Comparison of ENCODE assay signal across 9 cellular contexts in the genomic region with DNA sequence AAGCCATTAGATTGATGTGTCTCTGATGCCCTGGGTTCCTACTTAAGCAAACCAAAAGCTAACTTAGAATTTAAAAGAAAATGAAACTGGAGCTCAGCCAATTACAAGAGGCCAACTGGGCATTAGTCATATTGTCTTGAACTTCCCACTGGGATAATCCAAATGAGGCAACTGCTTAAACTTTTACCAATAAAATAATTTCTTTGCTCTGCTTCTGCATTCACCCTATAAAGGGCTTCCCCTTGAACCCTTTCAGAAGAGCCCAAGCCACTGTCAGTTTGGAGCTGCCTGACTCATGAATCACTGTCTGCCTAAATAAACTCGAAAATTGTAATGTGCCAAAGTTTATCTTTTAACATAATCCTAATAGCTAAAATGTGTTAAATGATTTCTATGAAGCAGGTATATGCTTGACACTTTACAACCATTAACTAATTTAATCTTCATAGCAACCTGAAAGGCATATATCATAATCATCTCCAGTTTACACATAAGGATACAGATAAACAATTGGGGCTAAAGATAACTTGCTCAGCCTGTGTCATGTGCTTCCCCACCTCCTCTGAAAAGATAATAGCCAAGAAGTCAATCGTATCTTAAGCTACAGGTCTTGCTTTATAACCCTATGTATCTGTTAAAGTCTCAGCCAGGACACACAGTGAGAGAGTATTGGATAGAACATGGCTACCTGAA. TPM values are rescaled to one million over a fixed set of nuclear protein-coding genes. Genes with fewer than 3 reads are reported as not detected.
A peak's percentile ranks its signal among the peaks of the same experiment; 100 is the strongest.
DNase-seq lines count a peak whose midpoint lies in the region; ATAC-seq and TF ChIP-seq lines count a peak whose summit lies in the region.
"Had no signal": no experiment of that assay in that cellular context is flagged by ENCODE, and none has a peak within 500 bp of the region (broad histone marks: within the 10 kb centered on the region; RNA-seq: fewer than 3 reads in every experiment).

No MANE protein-coding gene starts in this region.

- no peaks in the 10 kb centered on the region for H3K27me3 Mint-ChIP-seq in stimulated activated naive CD8-positive, alpha-beta T cell treated with anti-CD3 and anti-CD28 coated beads, Interleukin-15, Interleukin-2, amounts not matched to agents 100 ng/mL and 50 ng/mL, for 24 hours

- peak overlapping the region; percentile 95 for H3K27ac Mint-ChIP-seq in stimulated activated naive CD8-positive, alpha-beta T cell treated with anti-CD3 and anti-CD28 coated beads, Interleukin-15, Interleukin-2, amounts not matched to agents 100 ng/mL and 50 ng/mL, for 24 hours

- H3K9me3 Mint-ChIP-seq in stimulated activated naive CD8-positive, alpha-beta T cell treated with anti-CD3 and anti-CD28 coated beads, Interleukin-15, Interleukin-2, amounts not matched to agents 100 ng/mL and 50 ng/mL, for 24 hours, result peaks cover 14% of the 10 kb centered on the region

- H3K4me3 Mint-ChIP-seq in stimulated activated naive CD8-positive, alpha-beta T cell treated with anti-CD3 and anti-CD28 coated beads, Interleukin-15, Interleukin-2, amounts not matched to agents 100 ng/mL and 50 ng/mL, for 24 hours, result peak overlapping the region; percentile 15

- no peak for TF ChIP-seq CTCF in choroid plexus epithelial cell (conservative IDR thresholded peaks at IDR 0.05; ENCODE audit: low read depth, low read length)

- DNase-seq in stimulated activated naive CD8-positive, alpha-beta T cell treated with anti-CD3 and anti-CD28 coated beads, Interleukin-15, Interleukin-2, amounts not matched to agents 100 U/mL and 50 U/mL, for 24 hours, result no peak
- DNase-seq in M059J (ENCODE audit: low read depth) (peak; percentile 89), choroid plexus epithelial cell (ENCODE audit: low read depth) (peak; percentile 83), mucosa of gallbladder (ENCODE audit: low spot score) (no peak), activated gamma-delta T cell treated with Interleukin-2 at 50 U/mL for 16 hours (no peak), SK-N-DZ (ENCODE audit: low spot score) (no peak)

- peaks cover 20% of the 10 kb centered on the region for H3K4me1 Mint-ChIP-seq in stimulated activated naive CD8-positive, alpha-beta T cell treated with anti-CD3 and anti-CD28 coated beads, Interleukin-15, Interleukin-2, amounts not matched to agents 100 ng/mL and 50 ng/mL, for 24 hours (ENCODE audit: low read depth)

- peaks cover 4% of the 10 kb centered on the region for H3K36me3 Mint-ChIP-seq in stimulated activated naive CD8-positive, alpha-beta T cell treated with anti-CD3 and anti-CD28 coated beads, Interleukin-15, Interleukin-2, amounts not matched to agents 100 ng/mL and 50 ng/mL, for 24 hours (ENCODE audit: low read depth)

- no peak overlapping the region for H3K4me3 ChIP-seq in choroid plexus epithelial cell (ENCODE audit: low read depth, low read length)

- ATAC-seq in stimulated activated naive CD8-positive, alpha-beta T cell treated with anti-CD3 and anti-CD28 coated beads, Interleukin-15, Interleukin-2, amounts not matched to agents 100 U/mL and 50 U/mL, for 24 hours, result no peak
- no peak for ATAC-seq in esophagus mucosa

RNA-seq across cellular contexts. Expression of a gene that starts 11.5 kb away (rescaled TPM):
- total RNA-seq in M059J (2014; rRNA removed; shearing (Covaris generic)), result 0.34 and 2.4 TPM in 2 replicates
- total RNA-seq in mucosa of gallbladder (not detected), esophagus mucosa (not detected)
- 0.23 and 0.31 TPM in 2 replicates for polyA plus RNA-seq in SK-N-DZ (2014; cell fraction: cytosol; rRNA removed)
- polyA plus RNA-seq in SK-N-DZ (2014; cell fraction: nucleus; rRNA removed), result 0.32 and 0.57 TPM in 2 replicates

RNA-seq across cellular contexts. Expression of a gene that starts 15.2 kb away (rescaled TPM):
- total RNA-seq in M059J (2014; rRNA removed; shearing (Covaris generic)), result 1.6 and 1.7 TPM in 2 replicates
- 1.3 TPM for total RNA-seq in mucosa of gallbladder
- 1.5 TPM for total RNA-seq in esophagus mucosa
- 4.9 and 9.8 TPM in 2 replicates for polyA plus RNA-seq in SK-N-DZ (2014; cell fraction: cytosol; rRNA removed)
- 4.4 and 6.3 TPM in 2 replicates for polyA plus RNA-seq in SK-N-DZ (2014; cell fraction: nucleus; rRNA removed)

RNA-seq across cellular contexts. Expression of a gene that starts 51.4 kb away (rescaled TPM):
- 0.54 and 1.3 TPM in 2 replicates for total RNA-seq in M059J (2014; rRNA removed; shearing (Covaris generic))
- total RNA-seq in mucosa of gallbladder (0.20 TPM), esophagus mucosa (not detected)
- 0.27 TPM in 1 of 2 replicates, not detected in the other for polyA plus RNA-seq in SK-N-DZ (2014; cell fraction: cytosol; rRNA removed)
- not detected in 2 replicates for polyA plus RNA-seq in SK-N-DZ (2014; cell fraction: nucleus; rRNA removed)
- total RNA-seq: glomerular endothelial cell had no signal

Comparison
In these comparisons a context has a peak if more than half of its experiments do, and no peak if none do; other contexts are left out.
1. DNase-seq: peak in M059J (single experiment) and choroid plexus epithelial cell (single experiment); none in stimulated activated naive CD8-positive, alpha-beta T cell treated with anti-CD3 and anti-CD28 coated beads, Interleukin-15, Interleukin-2, amounts not matched to agents 100 U/mL and 50 U/mL, for 24 hours (single experiment), mucosa of gallbladder (single experiment), activated gamma-delta T cell treated with Interleukin-2 at 50 U/mL for 16 hours (single experiment) and SK-N-DZ (single experiment).